ENCODE assay signal across 13 cellular contexts in genomic region chr3:15180042-15180611, GRCh38. TPM values are rescaled to one million over a fixed set of nuclear protein-coding genes. Genes with fewer than 3 reads are reported as not detected.
DNase-seq lines count a peak whose midpoint lies in the region; ATAC-seq, FAIRE-seq and TF ChIP-seq lines count a peak whose summit lies in the region.
"Had no signal": no experiment of that assay in that cellular context is flagged by ENCODE, and none has a peak within 500 bp of the region (broad histone marks: within the 10 kb centered on the region; RNA-seq: fewer than 3 reads in every experiment).

No MANE protein-coding gene starts in this region.

- H3K27me3 ChIP-seq in H1 (replicated peaks in 1 of 4; ENCODE audit: control insufficient read depth in 3 of 4, extremely low read depth in 1 of 4, insufficient read depth in 3 of 4, low read length in 3 of 4) (no peaks in the 10 kb centered on the region; a peak in 2 of 7 replicates), aorta (ENCODE audit: control insufficient read depth in 1 of 2, insufficient read depth in 2 of 2, low read length in 1 of 2) (no peaks in the 10 kb centered on the region), BE2C (peaks cover 6% of the 10 kb centered on the region; the same call in 1 of the 2 replicates)

- H3K4me2 ChIP-seq in H1 (ENCODE audit: insufficient read depth in 1 of 2, low read depth in 2 of 2, low read length in 2 of 2) = no peak overlapping the region

- ATAC-seq in GM21360 (IDR thresholded peaks at IDR 0.05; ENCODE audit: unreplicated experiment) = peak; percentile 66
- ATAC-seq in HG03095 (IDR thresholded peaks at IDR 0.05; ENCODE audit: unreplicated experiment) = peak; percentile 72
- no peak for ATAC-seq in aorta (ENCODE audit: low FRiP score)
- no peak for ATAC-seq in Right ventricle myocardium inferior
- ATAC-seq: heart right ventricle, WTC11 had no signal

- no peak for TF ChIP-seq RAD21 in H1 (IDR thresholded peaks at IDR 0.05 in 1 of 2, conservative IDR thresholded peaks at IDR 0.05 in 1 of 2; ENCODE audit: low read depth in 2 of 2, low read length in 2 of 2)

- no peak overlapping the region for H2AK5ac ChIP-seq in H1 (ENCODE audit: low read depth, low read length)

- no peak overlapping the region for H2BK120ac ChIP-seq in H1 (replicated peaks; ENCODE audit: low read depth, low read length)

- H2BK15ac ChIP-seq in H1 (ENCODE audit: low read length) = no peak overlapping the region

- H4K20me1 ChIP-seq in H1 (replicated peaks in 1 of 2; ENCODE audit: control insufficient read depth in 1 of 2, insufficient read depth in 2 of 2, low read length in 2 of 2) = no peaks in the 10 kb centered on the region

- no peak overlapping the region for H3K9ac ChIP-seq in H1 (replicated peaks in 1 of 4; ENCODE audit: extremely low read depth in 1 of 4, low read depth in 3 of 4, low read length in 3 of 4)

- H3K79me1 ChIP-seq in H1 (ENCODE audit: low read depth, low read length) = no peaks in the 10 kb centered on the region

- no peak overlapping the region for H4K5ac ChIP-seq in H1 (ENCODE audit: insufficient read length, low read depth, low read length)

- no peak overlapping the region for H3K14ac ChIP-seq in H1 (ENCODE audit: insufficient read length)

- H4K8ac ChIP-seq in H1 (ENCODE audit: extremely low read depth, insufficient read depth, low read length) = no peak overlapping the region

- TF ChIP-seq POLR2A in H1 (IDR thresholded peaks at IDR 0.05; ENCODE audit: control extremely low read depth in 1 of 2, low read depth in 2 of 2, low read length in 2 of 2) = no peak

- H3K56ac ChIP-seq in H1 (replicated peaks; ENCODE audit: insufficient read length, low read depth, low read length) = no peak overlapping the region

- 0 out of 2 replicates have a peak overlapping the region, but pooled peaks have one; percentile 42 for H2AFZ ChIP-seq in H1 (ENCODE audit: low read length)

- CTCF ChIA-PET in H1 (lab: Charles Lee; ENCODE audit: partially characterized antibody) = interaction anchor here (0.6 to 1.9 kb wide), 5 partner anchors 17 to 72 kb away, joined by 3 to 11 read pairs (median 3); no protein-coding TSS in a partner anchor

- H3K36me3 ChIP-seq in H1 (ENCODE audit: control insufficient read depth in 2 of 4, insufficient read depth in 4 of 4, low read length in 3 of 4) = no peaks in the 10 kb centered on the region
- no peaks in the 10 kb centered on the region for H3K36me3 ChIP-seq in aorta (ENCODE audit: control insufficient read depth in 1 of 2, insufficient read depth in 2 of 2, low read length in 1 of 2)
- no peaks in the 10 kb centered on the region for H3K36me3 ChIP-seq in BE2C
- H3K36me3 ChIP-seq: heart right ventricle had no signal

- no peaks in the 10 kb centered on the region for H3K9me3 ChIP-seq in H1 (ENCODE audit: insufficient read depth in 2 of 2, low read depth in 1 of 2, low read length in 1 of 2)
- no peaks in the 10 kb centered on the region for H3K9me3 ChIP-seq in aorta (ENCODE audit: control insufficient read depth, low read length)
- H3K9me3 ChIP-seq in BE2C = no peaks in the 10 kb centered on the region
- H3K9me3 ChIP-seq: heart right ventricle had no signal

- no peak overlapping the region for H3K4ac ChIP-seq in H1 (replicated peaks; ENCODE audit: insufficient read length, low read depth, low read length)

- 71% methylated on average over 6 of the region's 6 CpGs; no CpG with 5 or more reads in 1 of the 2 experiments for WGBS in H1 (ENCODE audit: extremely low coverage in 1 of 2, insufficient coverage in 1 of 2, insufficient read length in 1 of 2, insufficient replicate concordance in 2 of 2, low coverage in 1 of 2, low lambda C conversion rate in 2 of 2, missing lambda C conversion rate in 1 of 2), 2 experiments
- 50 to 54% methylated on average over 6 of the region's 6 CpGs for WGBS in aorta, 2 donors

- no peak overlapping the region for H3K23ac ChIP-seq in H1 (ENCODE audit: insufficient read length)

- intact Hi-C loops in aorta (cut with DNase I) = no loop called here
- intact Hi-C loops in Right ventricle myocardium inferior (cut with DNase I) = no loop called here

- H3K4me1 ChIP-seq in H1 (replicated peaks in 1 of 4; ENCODE audit: control insufficient read depth in 3 of 4, insufficient read depth in 4 of 4, low read length in 3 of 4) (no peaks in the 10 kb centered on the region), aorta (ENCODE audit: control insufficient read depth in 1 of 2, insufficient read depth in 2 of 2, low read length in 2 of 2) (no peaks in the 10 kb centered on the region), BE2C (no peaks in the 10 kb centered on the region)

- no peaks in the 10 kb centered on the region for H3K23me2 ChIP-seq in H1 (ENCODE audit: low read depth, low read length)

- H3K4me3 ChIP-seq in H1 (ENCODE audit: extremely low read depth in 1 of 4, insufficient read depth in 2 of 4, low read depth in 3 of 4, low read length in 4 of 4) (no peak overlapping the region), aorta (ENCODE audit: low read length in 2 of 2) (no peak overlapping the region), BE2C (ENCODE audit: low read depth, low read length) (no peak overlapping the region)
- H3K4me3 ChIP-seq: heart right ventricle had no signal

- H4K91ac ChIP-seq in H1 (replicated peaks; ENCODE audit: insufficient read length, low read length) = no peak overlapping the region

- peak; percentile 76 for FAIRE-seq in GM18507 (lab: Jason Lieb, UNC)
- FAIRE-seq in H1 (lab: Jason Lieb, UNC) = peak; percentile 72

- H2BK5ac ChIP-seq in H1 (ENCODE audit: low read depth, low read length) = no peak overlapping the region

- H2BK12ac ChIP-seq in H1 (ENCODE audit: low read depth, low read length) = no peak overlapping the region

- H3K79me2 ChIP-seq in H1 (ENCODE audit: control insufficient read depth in 1 of 2, insufficient read depth in 2 of 2, low read length in 2 of 2) = no peaks in the 10 kb centered on the region

- H2BK20ac ChIP-seq in H1 (ENCODE audit: low read length) = no peak overlapping the region

- POLR2A ChIA-PET in H1 (lab: Charles Lee; ENCODE audit: partially characterized antibody) = no interaction called here

- TF ChIP-seq CTCF in H1 (IDR thresholded peaks at IDR 0.05; ENCODE audit: control extremely low read depth in 1 of 3, insufficient read depth in 1 of 3, low read depth in 1 of 3, low read length in 3 of 3) (no peak), BE2C (IDR thresholded peaks at IDR 0.05; ENCODE audit: low read depth, low read length) (no peak)

- H3K27ac ChIP-seq in H1 (ENCODE audit: low read depth, low read length) (no peak overlapping the region), aorta (ENCODE audit: low read depth in 1 of 2, low read length in 2 of 2) (no peak overlapping the region)
- H3K27ac ChIP-seq: heart right ventricle had no signal

- no peak overlapping the region for H3K18ac ChIP-seq in H1 (ENCODE audit: extremely low read depth, low read length)

- no peak for DNase-seq in GM18507 (ENCODE audit: extremely low spot score, insufficient read length, low read depth)
- no peak for DNase-seq in H1 (ENCODE audit: low read depth in 1 of 2, low spot score in 2 of 2)
- no peak for DNase-seq in aorta
- DNase-seq in activated effector memory CD4-positive, alpha-beta T cell treated with anti-CD3 and anti-CD28 coated beads, Interleukin-2, amount 50 U/mL, for 16 hours = no peak
- DNase-seq in BE2C = no peak
- DNase-seq in Right ventricle myocardium inferior (ENCODE audit: missing footprints) = no peak
- DNase-seq: Calu3; heart right ventricle; Right ventricle myocardium superior; stimulated activated naive CD4-positive, alpha-beta T cell treated with Interleukin-2 at 50 U/mL for 16 hours had no signal

- no peak for TF ChIP-seq EP300 in H1 (IDR thresholded peaks at IDR 0.05; ENCODE audit: borderline replicate concordance in 1 of 2, low read depth in 2 of 2, low read length in 2 of 2)

TF ChIP-seq in H1, 55 proteins besides CTCF, POLR2A, EP300 and RAD21:
- TF ChIP-seq SIRT6 (IDR thresholded peaks at IDR 0.05; ENCODE audit: low read length) = no peak

RNA-seq across cellular contexts. Expression of gene CAPN7, which starts 25.9 kb away (rescaled TPM):
- total RNA-seq in H1 (2021; fragmentation: NEBNext Ultra II Directional; extraction: Animal tissue kit (Norgen Biotek cat#: 25700)) = 13.0 and 13.2 TPM in 2 replicates
- 5.3 and 6.1 TPM in 2 replicates for polyA plus RNA-seq in H1 (2011; rRNA removed)
- polyA plus RNA-seq in H1 (2011; cell fraction: cytosol; rRNA removed) = 6.5 TPM
- polyA plus RNA-seq in H1 (2011; cell fraction: nucleus; rRNA removed) = 8.8 TPM
- polyA plus RNA-seq in H1 (2012, experiment 1 of 2) = 4.0 to 7.9 TPM (median 5.5 TPM) in 4 replicates
- polyA plus RNA-seq in H1 (2012, experiment 2 of 2) = 0.63 TPM
- 7.8 TPM for polyA plus RNA-seq in H1 (2013, experiment 1 of 2)
- polyA plus RNA-seq in H1 (2013, experiment 2 of 2) = 7.2 TPM
- 5.3 and 9.6 TPM in 2 replicates for polyA minus RNA-seq in H1 (2011; rRNA and poly(A)+ RNA removed)
- 10.9 TPM for polyA minus RNA-seq in H1 (2011; cell fraction: cytosol; rRNA and poly(A)+ RNA removed)
- polyA minus RNA-seq in H1 (2011; cell fraction: nucleus; rRNA and poly(A)+ RNA removed) = 27.0 TPM
- total RNA-seq in aorta = 10 to 100 TPM; 48.2 to 54.4 TPM
- 10 to 100 TPM; 14.5 to 24.1 TPM for polyA plus RNA-seq in aorta
- polyA plus RNA-seq in BE2C (2012; ENCODE audit: insufficient read depth, insufficient read length, low read depth) = 9.2 TPM
- total RNA-seq in Right ventricle myocardium inferior = 28.2 TPM

Comparison
In these comparisons a context has a peak if more than half of its experiments do, and no peak if none do; other contexts are left out.
1. ATAC-seq: peak in GM21360 (single experiment) and HG03095 (single experiment); none in aorta (single experiment) and Right ventricle myocardium inferior (single experiment).